1 cellular context compared by ENCODE assay signal in genomic region chr12:122895757-122896636, GRCh38.
TF ChIP-seq lines count a peak whose summit lies in the region.

A gene with protein sequence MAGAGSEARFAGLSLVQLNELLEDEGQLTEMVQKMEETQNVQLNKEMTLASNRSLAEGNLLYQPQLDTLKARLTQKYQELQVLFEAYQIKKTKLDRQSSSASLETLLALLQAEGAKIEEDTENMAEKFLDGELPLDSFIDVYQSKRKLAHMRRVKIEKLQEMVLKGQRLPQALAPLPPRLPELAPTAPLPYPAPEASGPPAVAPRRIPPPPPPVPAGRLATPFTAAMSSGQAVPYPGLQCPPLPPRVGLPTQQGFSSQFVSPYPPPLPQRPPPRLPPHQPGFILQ (minus strand): TSS chr12:122896124. CDS start chr12:122896062, 62 bp downstream.

TF ChIP-seq in K562, 482 proteins besides CTCF, POLR2A, EP300 and RAD21 (continued from another document and continues in another):
- TF ChIP-seq, protein P1, sequence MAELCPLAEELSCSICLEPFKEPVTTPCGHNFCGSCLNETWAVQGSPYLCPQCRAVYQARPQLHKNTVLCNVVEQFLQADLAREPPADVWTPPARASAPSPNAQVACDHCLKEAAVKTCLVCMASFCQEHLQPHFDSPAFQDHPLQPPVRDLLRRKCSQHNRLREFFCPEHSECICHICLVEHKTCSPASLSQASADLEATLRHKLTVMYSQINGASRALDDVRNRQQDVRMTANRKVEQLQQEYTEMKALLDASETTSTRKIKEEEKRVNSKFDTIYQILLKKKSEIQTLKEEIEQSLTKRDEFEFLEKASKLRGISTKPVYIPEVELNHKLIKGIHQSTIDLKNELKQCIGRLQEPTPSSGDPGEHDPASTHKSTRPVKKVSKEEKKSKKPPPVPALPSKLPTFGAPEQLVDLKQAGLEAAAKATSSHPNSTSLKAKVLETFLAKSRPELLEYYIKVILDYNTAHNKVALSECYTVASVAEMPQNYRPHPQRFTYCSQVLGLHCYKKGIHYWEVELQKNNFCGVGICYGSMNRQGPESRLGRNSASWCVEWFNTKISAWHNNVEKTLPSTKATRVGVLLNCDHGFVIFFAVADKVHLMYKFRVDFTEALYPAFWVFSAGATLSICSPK (IDR thresholded peaks at IDR 0.05; ENCODE audit: borderline replicate concordance) = no peak
- no peak for TF ChIP-seq AFF1 (IDR thresholded peaks at IDR 0.05; ENCODE audit: low read depth in 1 of 2, partially characterized antibody in 2 of 2)
- TF ChIP-seq HINFP (tag; conservative IDR thresholded peaks at IDR 0.05; ENCODE audit: low read depth) = peak; percentile 33; the same call in 1 of the 2 replicates
- TF ChIP-seq, protein P2, sequence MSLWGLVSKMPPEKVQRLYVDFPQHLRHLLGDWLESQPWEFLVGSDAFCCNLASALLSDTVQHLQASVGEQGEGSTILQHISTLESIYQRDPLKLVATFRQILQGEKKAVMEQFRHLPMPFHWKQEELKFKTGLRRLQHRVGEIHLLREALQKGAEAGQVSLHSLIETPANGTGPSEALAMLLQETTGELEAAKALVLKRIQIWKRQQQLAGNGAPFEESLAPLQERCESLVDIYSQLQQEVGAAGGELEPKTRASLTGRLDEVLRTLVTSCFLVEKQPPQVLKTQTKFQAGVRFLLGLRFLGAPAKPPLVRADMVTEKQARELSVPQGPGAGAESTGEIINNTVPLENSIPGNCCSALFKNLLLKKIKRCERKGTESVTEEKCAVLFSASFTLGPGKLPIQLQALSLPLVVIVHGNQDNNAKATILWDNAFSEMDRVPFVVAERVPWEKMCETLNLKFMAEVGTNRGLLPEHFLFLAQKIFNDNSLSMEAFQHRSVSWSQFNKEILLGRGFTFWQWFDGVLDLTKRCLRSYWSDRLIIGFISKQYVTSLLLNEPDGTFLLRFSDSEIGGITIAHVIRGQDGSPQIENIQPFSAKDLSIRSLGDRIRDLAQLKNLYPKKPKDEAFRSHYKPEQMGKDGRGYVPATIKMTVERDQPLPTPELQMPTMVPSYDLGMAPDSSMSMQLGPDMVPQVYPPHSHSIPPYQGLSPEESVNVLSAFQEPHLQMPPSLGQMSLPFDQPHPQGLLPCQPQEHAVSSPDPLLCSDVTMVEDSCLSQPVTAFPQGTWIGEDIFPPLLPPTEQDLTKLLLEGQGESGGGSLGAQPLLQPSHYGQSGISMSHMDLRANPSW (CRISPR knock-in tag; IDR thresholded peaks at IDR 0.05) = no peak
- TF ChIP-seq PHF21A (IDR thresholded peaks at IDR 0.05; ENCODE audit: borderline replicate concordance, low read depth) = no peak
- no peak for TF ChIP-seq SFPQ (IDR thresholded peaks at IDR 0.05; ENCODE audit: low read depth, low read length)
- TF ChIP-seq ZNF3 (CRISPR knock-in tag; IDR thresholded peaks at IDR 0.05) = no peak
- TF ChIP-seq ZNF318 (IDR thresholded peaks at IDR 0.05; ENCODE audit: borderline replicate concordance in 1 of 2, low read depth in 1 of 2) = peak in 1 of 2 experiments; percentile 70; a peak in 1 of 4 replicates
- TF ChIP-seq ZNF696 (CRISPR knock-in tag; conservative IDR thresholded peaks at IDR 0.05) = no peak
- TF ChIP-seq ZMIZ1 (IDR thresholded peaks at IDR 0.05; ENCODE audit: low read depth in 2 of 2, low read length in 2 of 2) = no peak
- TF ChIP-seq NCOA4 (IDR thresholded peaks at IDR 0.05; ENCODE audit: partially characterized antibody) = no peak
- no peak for TF ChIP-seq ZNF274 (IDR thresholded peaks at IDR 0.05; ENCODE audit: borderline replicate concordance, low read depth, low read length)
- no peak for TF ChIP-seq MXI1 (IDR thresholded peaks at IDR 0.05; ENCODE audit: low read depth, low read length)
- no peak for TF ChIP-seq NUFIP1 (IDR thresholded peaks at IDR 0.05; ENCODE audit: partially characterized antibody)
- TF ChIP-seq KDM2B (CRISPR knock-in tag; IDR thresholded peaks at IDR 0.05) = no peak; the same call in 1 of the 2 replicates
- TF ChIP-seq MTF1 (CRISPR knock-in tag; IDR thresholded peaks at IDR 0.05; ENCODE audit: borderline replicate concordance) = no peak
- peak; percentile 52 for TF ChIP-seq NFIC (IDR thresholded peaks at IDR 0.05)
- no peak for TF ChIP-seq POLR2AphosphoS2 (IDR thresholded peaks at IDR 0.05; ENCODE audit: low read length)
- no peak for TF ChIP-seq ELF4 (CRISPR knock-in tag; IDR thresholded peaks at IDR 0.05)
- TF ChIP-seq ZNF395 (CRISPR knock-in tag; IDR thresholded peaks at IDR 0.05) = no peak
